In genomic region chr14:100203962-100204834, GRCh38 we compare ENCODE assay signal across 1 cellular context.
TF ChIP-seq lines count a peak whose summit lies in the region.

No MANE protein-coding gene starts in this region.

TF ChIP-seq in Ishikawa, 13 proteins besides CTCF, POLR2A, EP300 and RAD21:
- TF ChIP-seq EGR1 (IDR thresholded peaks at IDR 0.05), result no peak
- TF ChIP-seq YY1 (IDR thresholded peaks at IDR 0.05; ENCODE audit: low read depth), result no peak
- TF ChIP-seq TCF12 (IDR thresholded peaks at IDR 0.05; ENCODE audit: low read depth), result no peak
- no peak for TF ChIP-seq MAX (IDR thresholded peaks at IDR 0.05)
- peak; percentile 59; the same call in 1 of the 2 replicates for TF ChIP-seq CEBPB (IDR thresholded peaks at IDR 0.05)
- no peak for TF ChIP-seq USF1 (IDR thresholded peaks at IDR 0.05)
- no peak for TF ChIP-seq TAF1 (IDR thresholded peaks at IDR 0.05; ENCODE audit: low read depth)
- no peak for TF ChIP-seq NFIC (IDR thresholded peaks at IDR 0.05)
